26 cellular contexts compared by ENCODE assay signal in the genomic region with DNA sequence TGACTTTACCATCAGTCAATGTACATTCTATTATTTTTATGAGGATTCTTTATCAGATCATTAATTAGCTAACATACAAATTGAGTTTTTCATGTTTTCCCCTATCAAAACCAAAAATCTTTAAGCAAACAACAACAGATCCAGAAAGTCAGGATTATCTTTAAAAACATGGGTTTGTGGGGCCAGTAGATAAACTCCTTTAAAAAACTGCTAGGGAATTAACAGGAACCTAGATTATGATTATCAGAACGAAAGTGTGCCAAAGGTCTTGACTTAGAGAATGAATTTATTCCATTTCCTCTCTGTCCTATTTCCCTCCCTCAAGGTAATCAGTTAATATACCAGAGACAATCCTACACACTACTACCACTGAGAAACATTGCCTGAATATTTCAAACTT. TPM values are rescaled to one million over a fixed set of nuclear protein-coding genes. Genes with fewer than 3 reads are reported as not detected.
"Had no signal": no experiment of that assay in that cellular context is flagged by ENCODE, and none has a peak within 500 bp of the region (broad histone marks: within the 10 kb centered on the region; RNA-seq: fewer than 3 reads in every experiment).

No MANE protein-coding gene starts in this region.

- H3K4me1 ChIP-seq: pancreas, prostate gland, suprapubic skin, tibial artery, upper lobe of right lung had no signal

- H3K36me3 ChIP-seq: prostate gland, thoracic aorta had no signal

- H3K27me3 ChIP-seq: pancreas, spleen, suprapubic skin, tibial artery, upper lobe of right lung had no signal

- ATAC-seq: mucosa of descending colon; naive thymus-derived CD4-positive, alpha-beta T cell; natural killer cell treated with Interleukin-12 subunit alpha and Interleukin-12 subunit beta and Interleukin-15 and Interleukin-18, amount 100 ng/mL, for 72 hours; pancreas; right cardiac atrium; sciatic nerve; stimulated activated effector memory CD8-positive, alpha-beta T cell treated with anti-CD3 and anti-CD28 coated beads, Interleukin-12 subunit alpha, Interleukin-12 subunit beta, amount 100 ng/mL, for 72 hours; upper lobe of right lung had no signal

- H3K4me3 ChIP-seq: left ventricle myocardium inferior, lung, mucosa of descending colon, pancreas, prostate gland, skin epidermis, spleen, suprapubic skin, thoracic aorta, tibial artery, upper lobe of right lung had no signal

- DNase-seq: hypothalamus; islet precursor cell; left ventricle myocardium inferior; midbrain; mucosa of descending colon; naive thymus-derived CD4-positive, alpha-beta T cell; pancreas; posterior cingulate gyrus; retina; right cardiac atrium; spleen; stimulated activated CD4-positive, alpha-beta T cell treated with anti-CD3 and anti-CD28 coated beads, Interleukin-4, amount 100 ng/mL, for 24 hours; stimulated activated naive CD4-positive, alpha-beta T cell; tibial artery; trophoblast cell; upper lobe of right lung had no signal

- H3K9me3 ChIP-seq: left ventricle myocardium inferior, mucosa of descending colon, pancreas, prostate gland, spleen, suprapubic skin, thoracic aorta, tibial artery, upper lobe of right lung had no signal

- H3K27ac ChIP-seq: left ventricle myocardium inferior, pancreas, prostate gland, skin epidermis, suprapubic skin, thoracic aorta, tibial artery, upper lobe of right lung had no signal

- FAIRE-seq: pancreas, urothelium cell line had no signal

RNA-seq across cellular contexts. Expression of a gene that starts 13.2 kb away (rescaled TPM):
- polyA plus RNA-seq: naive thymus-derived CD4-positive, alpha-beta T cell had no signal

RNA-seq across cellular contexts. Expression of a gene that starts 23.0 kb away (rescaled TPM):
- polyA plus RNA-seq: naive thymus-derived CD4-positive, alpha-beta T cell; neural cell had no signal
